In the genomic region with DNA sequence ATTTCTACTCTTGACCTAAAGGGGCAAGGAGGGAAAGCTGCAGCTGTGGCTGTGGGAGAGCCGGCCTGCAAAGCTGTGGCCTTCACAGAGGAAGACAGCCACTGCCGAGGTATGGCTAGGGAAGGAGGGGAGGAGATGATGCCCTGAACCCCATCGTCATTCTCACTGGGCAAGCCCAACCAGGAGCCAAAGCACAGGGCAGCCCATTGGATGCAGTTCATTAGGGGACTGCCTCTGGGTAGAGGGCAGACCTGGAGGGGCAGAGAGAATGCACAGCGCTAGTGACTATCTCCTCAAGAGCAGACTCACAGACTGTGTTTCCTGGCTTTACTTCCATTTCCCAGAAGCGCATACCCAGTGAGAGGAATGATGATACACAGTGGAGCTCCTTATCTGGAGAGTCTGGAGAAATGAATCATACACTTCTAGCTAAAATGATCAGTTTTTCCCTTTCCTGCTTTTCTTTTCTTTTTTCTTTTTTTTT, we compare ENCODE assay signal across 16 cellular contexts. TPM values are rescaled to one million over a fixed set of nuclear protein-coding genes. Genes with fewer than 3 reads are reported as not detected.
DNase-seq lines count a peak whose midpoint lies in the region; ATAC-seq and TF ChIP-seq lines count a peak whose summit lies in the region.
"Had no signal": no experiment of that assay in that cellular context is flagged by ENCODE, and none has a peak within 500 bp of the region (broad histone marks: within the 10 kb centered on the region; RNA-seq: fewer than 3 reads in every experiment).

No MANE protein-coding gene starts in this region.

- intact Hi-C loops in heart left ventricle (cut with DNase I) (no loop called here), left ventricle myocardium inferior (cut with micrococcal nuclease) (no loop called here), aorta (cut with DNase I) (no loop called here)

- H3K4me1 ChIP-seq in heart left ventricle (peaks cover 0 to 16% (median 0%) of the 10 kb centered on the region in 12 donors), left ventricle myocardium inferior (peaks cover 22% of the 10 kb centered on the region), aorta (ENCODE audit: control insufficient read depth in 1 of 2, insufficient read depth in 2 of 2, low read length in 2 of 2) (no peaks in the 10 kb centered on the region)

- H3K27ac ChIP-seq in heart left ventricle (peak overlapping the region in 1 of 12 donors; percentile 3), left ventricle myocardium inferior (replicated peaks) (no peak overlapping the region), brain microvascular endothelial cell (peak overlapping the region; percentile 56), aorta (ENCODE audit: low read depth in 1 of 2, low read length in 2 of 2) (no peak overlapping the region)

- no peak for TF ChIP-seq CTCF in heart left ventricle (IDR thresholded peaks at IDR 0.05)
- no peak for TF ChIP-seq CTCF in left ventricle myocardium inferior (IDR thresholded peaks at IDR 0.05; ENCODE audit: borderline replicate concordance)
- no peak for TF ChIP-seq CTCF in brain microvascular endothelial cell (IDR thresholded peaks at IDR 0.05; ENCODE audit: low read depth, low read length, missing control alignments)

- H3K36me3 Mint-ChIP-seq in stimulated activated naive B cell treated with anti-CD40 and anti-IgM and Interleukin-4, amounts not matched to agents 10 μg/mL and 1 μg/mL and 100 μg/mL, for 72 hours: peaks cover 0 to 5% of the 10 kb centered on the region in 2 donors
- H3K36me3 Mint-ChIP-seq: naive thymus-derived CD4-positive, alpha-beta T cell had no signal

- H3K36me3 ChIP-seq in heart left ventricle (peaks cover 0 to 11% (median 4%) of the 10 kb centered on the region in 9 donors), left ventricle myocardium inferior (peaks cover under 1% of the 10 kb centered on the region), brain microvascular endothelial cell (replicated peaks) (peaks cover 19% of the 10 kb centered on the region), aorta (ENCODE audit: control insufficient read depth in 1 of 2, insufficient read depth in 2 of 2, low read length in 1 of 2) (no peaks in the 10 kb centered on the region)

- no peak overlapping the region for H3K4me3 Mint-ChIP-seq in stimulated activated naive B cell treated with anti-CD40 and anti-IgM and Interleukin-4, amounts not matched to agents 10 μg/mL and 1 μg/mL and 100 μg/mL, for 72 hours
- H3K4me3 Mint-ChIP-seq: activated CD4-positive, alpha-beta memory T cell treated with anti-CD3 and anti-CD28 coated beads, Interleukin-2, amount 10 ng/mL, durations not matched to agents 7 days and 5 days; naive thymus-derived CD4-positive, alpha-beta T cell had no signal

- H3K27ac Mint-ChIP-seq in stimulated activated naive B cell treated with anti-CD40 and anti-IgM and Interleukin-4, amounts not matched to agents 10 μg/mL and 1 μg/mL and 100 μg/mL, for 72 hours: no peak overlapping the region
- H3K27ac Mint-ChIP-seq: activated CD4-positive, alpha-beta memory T cell treated with anti-CD3 and anti-CD28 coated beads, Interleukin-2, amount 10 ng/mL, durations not matched to agents 7 days and 5 days; activated T-helper 2 cell treated with anti-CD3 and anti-CD28 coated beads, Interferon-gamma antibody, Interleukin-2, Interleukin-4, amounts not matched to agents 10 μg/mL and 5 μg/mL and 100 μg/mL, durations not matched to agents 14 hours and 24 hours and 36 hours; naive thymus-derived CD4-positive, alpha-beta T cell had no signal

- in situ Hi-C loops in brain microvascular endothelial cell (cut with HindIII; ENCODE audit: low pct_ligation_motif_present, low sequenced_read_pairs): no loop called here

- H3K9me3 ChIP-seq in heart left ventricle: peaks cover 0 to 10% (median 0%) of the 10 kb centered on the region in 12 donors
- H3K9me3 ChIP-seq in left ventricle myocardium inferior (replicated peaks): peaks cover 7% of the 10 kb centered on the region
- no peaks in the 10 kb centered on the region for H3K9me3 ChIP-seq in aorta (ENCODE audit: control insufficient read depth, low read length)

- ATAC-seq in heart left ventricle (peak in 3 of 4 donors; percentile 61 to 89 (median 68)), aorta (ENCODE audit: low FRiP score) (peak; percentile 38)
- no peak for ATAC-seq in stimulated activated naive B cell treated with anti-CD40 and anti-IgM and Interleukin-4, amounts not matched to agents 10 μg/mL and 1 μg/mL and 100 μg/mL, for 72 hours (replicated peaks)
- ATAC-seq: naive thymus-derived CD4-positive, alpha-beta T cell had no signal

- 68 to 78% (median 70%) methylated on average over 5 of the region's 5 CpGs for WGBS in heart left ventricle, 4 donors
- WGBS in aorta, 2 donors: 72 to 78% methylated on average over 5 of the region's 5 CpGs

- H3K27me3 ChIP-seq in heart left ventricle: no peaks in the 10 kb centered on the region
- no peaks in the 10 kb centered on the region for H3K27me3 ChIP-seq in left ventricle myocardium inferior (ENCODE audit: low read depth)
- H3K27me3 ChIP-seq in brain microvascular endothelial cell (replicated peaks): no peaks in the 10 kb centered on the region
- no peaks in the 10 kb centered on the region for H3K27me3 ChIP-seq in aorta (ENCODE audit: control insufficient read depth in 1 of 2, insufficient read depth in 2 of 2, low read length in 1 of 2)
- H3K27me3 ChIP-seq: tibial nerve had no signal

- TF ChIP-seq POLR2A in heart left ventricle (IDR thresholded peaks at IDR 0.05): no peak

- no peaks in the 10 kb centered on the region for H3K4me1 Mint-ChIP-seq in stimulated activated naive B cell treated with anti-CD40 and anti-IgM and Interleukin-4, amounts not matched to agents 10 μg/mL and 1 μg/mL and 100 μg/mL, for 72 hours
- H3K4me1 Mint-ChIP-seq: activated CD4-positive, alpha-beta memory T cell treated with anti-CD3 and anti-CD28 coated beads, Interleukin-2, amount 10 ng/mL, durations not matched to agents 7 days and 5 days; naive thymus-derived CD4-positive, alpha-beta T cell had no signal

- H3K9me3 Mint-ChIP-seq in stimulated activated naive B cell treated with anti-CD40 and anti-IgM and Interleukin-4, amounts not matched to agents 10 μg/mL and 1 μg/mL and 100 μg/mL, for 72 hours: peaks cover 3 to 5% of the 10 kb centered on the region in 2 donors
- H3K9me3 Mint-ChIP-seq: activated CD4-positive, alpha-beta memory T cell treated with anti-CD3 and anti-CD28 coated beads, Interleukin-2, amount 10 ng/mL, durations not matched to agents 7 days and 5 days had no signal

- H3K27me3 Mint-ChIP-seq in stimulated activated naive B cell treated with anti-CD40 and anti-IgM and Interleukin-4, amounts not matched to agents 10 μg/mL and 1 μg/mL and 100 μg/mL, for 72 hours: peaks cover 4 to 7% of the 10 kb centered on the region in 2 donors
- H3K27me3 Mint-ChIP-seq: activated CD4-positive, alpha-beta memory T cell treated with anti-CD3 and anti-CD28 coated beads, Interleukin-2, amount 10 ng/mL, durations not matched to agents 7 days and 5 days had no signal

- peak in 1 of 5 donors; percentile 10 for DNase-seq in heart left ventricle
- DNase-seq in left ventricle myocardium inferior: no peak
- DNase-seq in brain microvascular endothelial cell: peak; percentile 86
- peak; percentile 83 for DNase-seq in iris pigment epithelial cell (ENCODE audit: low read depth)
- DNase-seq in aorta: no peak
- no peak for DNase-seq in cerebellum (ENCODE audit: low spot score)
- no peak for DNase-seq in activated T-cell treated with anti-CD3 and anti-CD28 coated beads, Interleukin-2, amount 50 U/mL, for 48 hours
- DNase-seq in stimulated activated naive B cell treated with anti-CD40 and anti-IgM and Interleukin-4, amounts not matched to agents 10 μg/mL and 1 μg/mL and 100 μg/mL, for 72 hours: no peak
- DNase-seq: 8988T; activated CD4-positive, alpha-beta memory T cell treated with anti-CD3 and anti-CD28 coated beads, Interleukin-2, amount 10 ng/mL, durations not matched to agents 7 days and 5 days; naive thymus-derived CD4-positive, alpha-beta T cell; NCI-H1436; stimulated activated CD4-positive, alpha-beta T cell treated with anti-CD3 and anti-CD28 coated beads, Interleukin-2, amount 100 ng/mL, for 48 hours had no signal

- H3K4me3 ChIP-seq in heart left ventricle (no peak overlapping the region), left ventricle myocardium inferior (no peak overlapping the region), brain microvascular endothelial cell (ENCODE audit: low read depth, low read length) (no peak overlapping the region), aorta (ENCODE audit: low read length in 2 of 2) (no peak overlapping the region)
- H3K4me3 ChIP-seq: tibial nerve had no signal

RNA-seq across cellular contexts. Expression of a gene that starts 47.2 kb away (rescaled TPM):
- total RNA-seq in heart left ventricle: under 1 TPM in 1 of 9 donors, not detected in 8; 0.69 TPM
- polyA plus RNA-seq in heart left ventricle: under 1 TPM in 1 of 2 donors, not detected in 1; 0.06 TPM
- total RNA-seq in left ventricle myocardium inferior: not detected
- under 1 TPM; 0.62 to 0.72 TPM for total RNA-seq in aorta
- polyA plus RNA-seq in aorta: 1 to 10 TPM in 1 of 2 donors, not detected in 1; 6.1 TPM
- 4.1 TPM for total RNA-seq in cerebellum
- total RNA-seq: activated CD4-positive, alpha-beta memory T cell treated with anti-CD3 and anti-CD28 coated beads, Interleukin-2, amount 10 ng/mL, durations not matched to agents 7 days and 5 days; activated T-helper 2 cell treated with anti-CD3 and anti-CD28 coated beads, Interferon-gamma antibody, Interleukin-2, Interleukin-4, amounts not matched to agents 10 μg/mL and 5 μg/mL and 100 μg/mL, durations not matched to agents 14 hours and 24 hours and 36 hours; H4 had no signal
- polyA plus RNA-seq: naive thymus-derived CD4-positive, alpha-beta T cell had no signal

Comparison
In these comparisons a context has a peak if more than half of its experiments do, and no peak if none do; other contexts are left out.
1. ATAC-seq: peak in heart left ventricle (3 of 4) and aorta (single experiment); none in stimulated activated naive B cell treated with anti-CD40 and anti-IgM and Interleukin-4, amounts not matched to agents 10 μg/mL and 1 μg/mL and 100 μg/mL, for 72 hours (0 of 2).
2. DNase-seq: peak in brain microvascular endothelial cell (single experiment) and iris pigment epithelial cell (single experiment); none in left ventricle myocardium inferior (single experiment), aorta (0 of 2), cerebellum (single experiment), activated T-cell treated with anti-CD3 and anti-CD28 coated beads, Interleukin-2, amount 50 U/mL, for 48 hours (0 of 2) and stimulated activated naive B cell treated with anti-CD40 and anti-IgM and Interleukin-4, amounts not matched to agents 10 μg/mL and 1 μg/mL and 100 μg/mL, for 72 hours (single experiment).